ENCODE assay signal across 8 cellular contexts in genomic region chr20:53926428-53927028, GRCh38.
A peak's percentile ranks its signal among the peaks of the same experiment; 100 is the strongest.
DNase-seq lines count a peak whose midpoint lies in the region; ATAC-seq, FAIRE-seq and TF ChIP-seq lines count a peak whose summit lies in the region.

No MANE protein-coding gene starts in this region.

- peaks cover 79% of the 10 kb centered on the region for H3K4me1 Mint-ChIP-seq in CD14-positive monocyte

- peaks cover 0 to 2% (median 2%) of the 10 kb centered on the region in 3 donors for H3K27me3 Mint-ChIP-seq in CD14-positive monocyte (ENCODE audit: low read depth in 3 of 3)

- H3K4me3 ChIP-seq in esophagus (ENCODE audit: low read depth in 1 of 2, low read length in 2 of 2) (no peak overlapping the region), pancreas (no peak overlapping the region)

- H3K9me3 ChIP-seq in esophagus (ENCODE audit: control insufficient read depth in 2 of 2, insufficient read depth in 1 of 2, low read depth in 1 of 2, low read length in 1 of 2) (no peaks in the 10 kb centered on the region), pancreas (no peaks in the 10 kb centered on the region)

- DNase-seq in CD14-positive monocyte (ENCODE audit: low spot score) (peak; percentile 90), RPMI8226 (peak; percentile 15), pancreas (peak in 1 of 6 donors; percentile 39), D721Med (ENCODE audit: insufficient read length, low spot score) (no peak)
- no peak for DNase-seq in NK-92 treated with Interleukin-12 subunit alpha and Interleukin-12 subunit beta, amount 100 ng/mL, for 24 hours (lab: John Stamatoyannopoulos, UW)

- H3K4me1 ChIP-seq in esophagus (ENCODE audit: control insufficient read depth in 2 of 2, insufficient read depth in 2 of 2, low read length in 1 of 2) (peaks cover 0 to 3% of the 10 kb centered on the region in 2 donors), pancreas (peaks cover 0 to 9% (median 5%) of the 10 kb centered on the region in 3 donors)

- H3K27ac ChIP-seq in esophagus (ENCODE audit: low read depth in 2 of 2, low read length in 1 of 2) (peak overlapping the region; percentile 41 to 79), pancreas (peak overlapping the region in 2 of 4 donors; percentile 50 to 80)

- ATAC-seq in GM19035 (IDR thresholded peaks at IDR 0.05; ENCODE audit: unreplicated experiment) (peak; percentile 52), HG03135 (IDR thresholded peaks at IDR 0.05; ENCODE audit: unreplicated experiment) (peak; percentile 51), pancreas (peak; percentile 72 to 87 (median 85))

- peaks cover 0 to 2% (median 0%) of the 10 kb centered on the region in 7 donors for H3K9me3 Mint-ChIP-seq in CD14-positive monocyte

- intact Hi-C loops in CD14-positive monocyte (cut with micrococcal nuclease) (no loop called here), pancreas (cut with DNase I) (loop anchor here in 1 of 3 donors (10.0 kb wide), 1 partner anchor 352 kb away; no protein-coding TSS in a partner anchor)

- H3K36me3 Mint-ChIP-seq in CD14-positive monocyte: peaks cover 0 to 3% of the 10 kb centered on the region in 2 donors

- TF ChIP-seq CTCF in CD14-positive monocyte (IDR thresholded peaks at IDR 0.05) (no peak), pancreas (IDR thresholded peaks at IDR 0.05) (no peak), D721Med (IDR thresholded peaks at IDR 0.05; ENCODE audit: insufficient read depth, missing control alignments) (no peak)

- FAIRE-seq in pancreas (lab: Jason Lieb, UNC) (no peak), D721Med (lab: Jason Lieb, UNC) (no peak)

- H3K27me3 ChIP-seq in esophagus (ENCODE audit: control insufficient read depth in 1 of 2, insufficient read depth in 2 of 2, low read length in 2 of 2) (no peaks in the 10 kb centered on the region), pancreas (no peaks in the 10 kb centered on the region)

- H3K36me3 ChIP-seq in esophagus (ENCODE audit: control insufficient read depth in 2 of 2, insufficient read depth in 2 of 2, low read length in 1 of 2): no peaks in the 10 kb centered on the region
- H3K36me3 ChIP-seq in pancreas: no peaks in the 10 kb centered on the region

- peak overlapping the region; percentile 82 to 96 (median 94) for H3K27ac Mint-ChIP-seq in CD14-positive monocyte

- WGBS in esophagus, 2 donors: 28 to 37% methylated on average over 5 of the region's 5 CpGs
- 37 to 41% methylated on average over 5 of the region's 5 CpGs for WGBS in pancreas, 2 donors

- H3K4me3 Mint-ChIP-seq in CD14-positive monocyte: peak overlapping the region in 1 of 2 donors; percentile 72

Comparison
In these comparisons a context has a peak if more than half of its experiments do, and no peak if none do; other contexts are left out.
1. DNase-seq: peak in CD14-positive monocyte (single experiment) and RPMI8226 (single experiment); none in D721Med (single experiment) and NK-92 treated with Interleukin-12 subunit alpha and Interleukin-12 subunit beta, amount 100 ng/mL, for 24 hours (single experiment).
2. Peak in every context shown above with its lines, with median percentiles within 50 percentile points of each other: ATAC-seq.